ENCODE assay signal across 35 cellular contexts in genomic region chr4:189825466-189825865, GRCh38.
"Had no signal": no experiment of that assay in that cellular context is flagged by ENCODE, and none has a peak within 500 bp of the region (broad histone marks: within the 10 kb centered on the region; RNA-seq: fewer than 3 reads in every experiment).

No MANE protein-coding gene starts in this region.

- H3K27me3 ChIP-seq: MG63 had no signal

- H3K4me2 ChIP-seq: KMS-11 had no signal

- H3K27ac ChIP-seq: KMS-11 had no signal

- H3K4me3 ChIP-seq: MG63 had no signal

- DNase-seq: Karpas-422, Kasumi-1, KG1, MG63, MM.1S, MV-4-11, NCI-H1048, NCI-H1092, NCI-H1092 treated with DMSO at 0.1 percent for 48 hours, NCI-H1105, NCI-H1105 treated with DMSO at 0.1 percent for 48 hours, NCI-H1417, NCI-H1417 treated with DMSO at 0.1 percent for 48 hours, NCI-H1436, NCI-H1436 treated with DMSO at 0.1 percent for 48 hours, NCI-H146, NCI-H1694, NCI-H1694 treated with DMSO at 0.1 percent for 48 hours, NCI-H187, NCI-H187 treated with DMSO at 0.1 percent for 48 hours, NCI-H1930, NCI-H2029, NCI-H2029 treated with DMSO at 0.1 percent for 48 hours, NCI-H2081, NCI-H2081 treated with DMSO at 0.1 percent for 48 hours, NCI-H2107, NCI-H2171, NCI-H2171 treated with DMSO at 0.1 percent for 48 hours, NCI-H2227 treated with DMSO at 0.1 percent for 48 hours, NCI-H226, NCI-H345, NCI-H446, NCI-H446 treated with DMSO at 0.1 percent for 48 hours, NCI-H510A had no signal

- H3K36me3 ChIP-seq: MG63 had no signal

- H3K9me3 ChIP-seq: MG63 had no signal
